Comparison of ENCODE assay signal across 17 cellular contexts in genomic region chr3:141124715-141125114, GRCh38.
DNase-seq lines count a peak whose midpoint lies in the region; ATAC-seq, FAIRE-seq and TF ChIP-seq lines count a peak whose summit lies in the region.
"Had no signal": no experiment of that assay in that cellular context is flagged by ENCODE, and none has a peak within 500 bp of the region (broad histone marks: within the 10 kb centered on the region; RNA-seq: fewer than 3 reads in every experiment).

No MANE protein-coding gene starts in this region.

- H3K9me3 Mint-ChIP-seq in glutamatergic neuron (ENCODE audit: unreplicated experiment) = peaks cover 16% of the 10 kb centered on the region
- H3K9me3 Mint-ChIP-seq in neural crest cell = no peaks in the 10 kb centered on the region
- H3K9me3 Mint-ChIP-seq: GM23338, H9, HFFc6 had no signal

- FAIRE-seq in GM12891 (lab: Jason Lieb, UNC) = no peak
- FAIRE-seq: G401.6, GM19239 had no signal

- no peak for TF ChIP-seq CTCF in glutamatergic neuron (IDR thresholded peaks at IDR 0.05; ENCODE audit: partially characterized antibody, unreplicated experiment)
- no peak for TF ChIP-seq CTCF in neural crest cell (conservative IDR thresholded peaks at IDR 0.05)

- peak overlapping the region; percentile 49 for H3K27ac Mint-ChIP-seq in glutamatergic neuron (ENCODE audit: unreplicated experiment)
- H3K27ac Mint-ChIP-seq in neural crest cell (ENCODE audit: unreplicated experiment) = peak overlapping the region; percentile 10
- H3K27ac Mint-ChIP-seq: GM23338, H9, HFFc6 had no signal

- H3K27me3 Mint-ChIP-seq in glutamatergic neuron (ENCODE audit: unreplicated experiment) (peaks cover 6% of the 10 kb centered on the region), neural crest cell (ENCODE audit: low read depth) (no peaks in the 10 kb centered on the region)

- H3K4me3 Mint-ChIP-seq in glutamatergic neuron (ENCODE audit: unreplicated experiment) = no peak overlapping the region
- H3K4me3 Mint-ChIP-seq in neural crest cell = no peak overlapping the region
- H3K4me3 Mint-ChIP-seq: CD4-positive, alpha-beta memory T cell; GM23338; H9; HFFc6 had no signal

- H3K4me1 Mint-ChIP-seq in glutamatergic neuron (ENCODE audit: low read depth, unreplicated experiment) (peaks cover 28% of the 10 kb centered on the region), neural crest cell (peaks cover 36% of the 10 kb centered on the region)
- H3K4me1 Mint-ChIP-seq: GM23338 had no signal

- DNase-seq in ecto neural progenitor cell (ENCODE audit: low spot score) (peak; percentile 26), glutamatergic neuron (no peak), neural crest cell (ENCODE audit: low read depth, low spot score) (no peak), GM12891 (ENCODE audit: insufficient read length, low spot score) (no peak)
- DNase-seq in activated CD8-positive, alpha-beta memory T cell treated with anti-CD3 and anti-CD28 coated beads for 24 hours = no peak
- DNase-seq: C1 segment of cervical spinal cord; Calu3; CD4-positive, alpha-beta memory T cell; COR-L47; DMS53; DMS79 treated with DMSO at 0.1 percent for 48 hours; H9; HFFc6 had no signal

- no peak for ATAC-seq in HG03175 (IDR thresholded peaks at IDR 0.05; ENCODE audit: unreplicated experiment)
- ATAC-seq: GM23338 had no signal

- H3K36me3 Mint-ChIP-seq in glutamatergic neuron (ENCODE audit: unreplicated experiment) = peaks cover 17% of the 10 kb centered on the region
- peaks cover 9% of the 10 kb centered on the region for H3K36me3 Mint-ChIP-seq in neural crest cell (ENCODE audit: low read depth)
- H3K36me3 Mint-ChIP-seq: CD4-positive, alpha-beta memory T cell had no signal

- TF ChIP-seq POLR2A in GM12891 (IDR thresholded peaks at IDR 0.05; ENCODE audit: low read depth, low read length) = no peak

TF ChIP-seq in GM12891, 5 proteins besides CTCF, POLR2A, EP300 and RAD21:
- TF ChIP-seq PAX5 (IDR thresholded peaks at IDR 0.05; ENCODE audit: insufficient read depth, low read length, severe bottlenecking) (no peak), POLR2AphosphoS5 (IDR thresholded peaks at IDR 0.05; ENCODE audit: low read depth, low read length) (no peak), POU2F2 (IDR thresholded peaks at IDR 0.05; ENCODE audit: low read depth, low read length) (no peak), SPI1 (IDR thresholded peaks at IDR 0.05; ENCODE audit: low read depth, low read length) (no peak), TAF1 (IDR thresholded peaks at IDR 0.05; ENCODE audit: low read depth, low read length) (no peak)
TF ChIP-seq in GM12891: peak in this region for 0.
